3 cellular contexts compared by ENCODE assay signal in the genomic region with DNA sequence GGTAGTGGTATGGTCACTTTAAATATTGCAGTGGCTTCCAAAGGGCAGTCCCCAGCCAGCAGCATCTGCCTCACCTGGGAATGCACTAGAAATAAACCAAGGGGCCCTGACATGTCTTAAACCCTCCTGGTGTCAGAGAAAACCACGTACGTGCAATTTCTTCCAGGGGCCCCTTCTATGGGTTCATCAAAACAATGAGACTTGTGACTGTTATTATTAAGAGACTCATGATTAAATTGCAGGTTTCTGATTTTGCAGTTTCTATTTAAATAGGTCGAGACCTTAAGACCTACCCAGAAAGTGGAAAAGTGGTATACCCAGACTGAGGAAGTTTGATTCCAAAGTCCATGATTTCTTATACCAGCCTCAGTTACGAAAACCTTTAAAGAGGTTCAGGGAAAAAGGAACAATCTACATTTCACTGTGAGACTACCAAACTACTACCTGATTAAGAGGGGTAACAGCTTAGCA.
TF ChIP-seq lines count a peak whose summit lies in the region.

No MANE protein-coding gene starts in this region.

TF ChIP-seq in A549, 52 proteins besides CTCF, POLR2A, EP300 and RAD21:
- TF ChIP-seq, protein P1, sequence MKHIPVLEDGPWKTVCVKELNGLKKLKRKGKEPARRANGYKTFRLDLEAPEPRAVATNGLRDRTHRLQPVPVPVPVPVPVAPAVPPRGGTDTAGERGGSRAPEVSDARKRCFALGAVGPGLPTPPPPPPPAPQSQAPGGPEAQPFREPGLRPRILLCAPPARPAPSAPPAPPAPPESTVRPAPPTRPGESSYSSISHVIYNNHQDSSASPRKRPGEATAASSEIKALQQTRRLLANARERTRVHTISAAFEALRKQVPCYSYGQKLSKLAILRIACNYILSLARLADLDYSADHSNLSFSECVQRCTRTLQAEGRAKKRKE (CRISPR knock-in tag; IDR thresholded peaks at IDR 0.05; ENCODE audit: low read depth), result peak; percentile 5; the same call in 1 of the 2 replicates
- TF ChIP-seq GATA3 (IDR thresholded peaks at IDR 0.05; ENCODE audit: borderline replicate concordance) (no peak), FOSB (CRISPR knock-in tag; IDR thresholded peaks at IDR 0.05) (peak; percentile 94), HOXB5 (CRISPR knock-in tag; IDR thresholded peaks at IDR 0.05) (peak; percentile 11; the same call in 1 of the 2 replicates), JUN (IDR thresholded peaks at IDR 0.05) (peak in 1 of 2 experiments; percentile 16; a peak in 1 of 5 replicates), HOXB13 (CRISPR knock-in tag; IDR thresholded peaks at IDR 0.05; ENCODE audit: low read depth) (no peak), EHF (CRISPR knock-in tag; IDR thresholded peaks at IDR 0.05) (peak; percentile 49; the same call in 1 of the 2 replicates)
- TF ChIP-seq, protein P2, sequence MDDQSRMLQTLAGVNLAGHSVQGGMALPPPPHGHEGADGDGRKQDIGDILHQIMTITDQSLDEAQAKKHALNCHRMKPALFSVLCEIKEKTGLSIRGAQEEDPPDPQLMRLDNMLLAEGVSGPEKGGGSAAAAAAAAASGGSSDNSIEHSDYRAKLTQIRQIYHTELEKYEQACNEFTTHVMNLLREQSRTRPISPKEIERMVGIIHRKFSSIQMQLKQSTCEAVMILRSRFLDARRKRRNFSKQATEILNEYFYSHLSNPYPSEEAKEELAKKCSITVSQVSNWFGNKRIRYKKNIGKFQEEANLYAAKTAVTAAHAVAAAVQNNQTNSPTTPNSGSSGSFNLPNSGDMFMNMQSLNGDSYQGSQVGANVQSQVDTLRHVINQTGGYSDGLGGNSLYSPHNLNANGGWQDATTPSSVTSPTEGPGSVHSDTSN (IDR thresholded peaks at IDR 0.05), result 0 out of 2 replicates have a peak, but pooled peaks have one; percentile 27

TF ChIP-seq in HCT116, 20 proteins besides CTCF, POLR2A, EP300 and RAD21:
- TF ChIP-seq, protein P3, sequence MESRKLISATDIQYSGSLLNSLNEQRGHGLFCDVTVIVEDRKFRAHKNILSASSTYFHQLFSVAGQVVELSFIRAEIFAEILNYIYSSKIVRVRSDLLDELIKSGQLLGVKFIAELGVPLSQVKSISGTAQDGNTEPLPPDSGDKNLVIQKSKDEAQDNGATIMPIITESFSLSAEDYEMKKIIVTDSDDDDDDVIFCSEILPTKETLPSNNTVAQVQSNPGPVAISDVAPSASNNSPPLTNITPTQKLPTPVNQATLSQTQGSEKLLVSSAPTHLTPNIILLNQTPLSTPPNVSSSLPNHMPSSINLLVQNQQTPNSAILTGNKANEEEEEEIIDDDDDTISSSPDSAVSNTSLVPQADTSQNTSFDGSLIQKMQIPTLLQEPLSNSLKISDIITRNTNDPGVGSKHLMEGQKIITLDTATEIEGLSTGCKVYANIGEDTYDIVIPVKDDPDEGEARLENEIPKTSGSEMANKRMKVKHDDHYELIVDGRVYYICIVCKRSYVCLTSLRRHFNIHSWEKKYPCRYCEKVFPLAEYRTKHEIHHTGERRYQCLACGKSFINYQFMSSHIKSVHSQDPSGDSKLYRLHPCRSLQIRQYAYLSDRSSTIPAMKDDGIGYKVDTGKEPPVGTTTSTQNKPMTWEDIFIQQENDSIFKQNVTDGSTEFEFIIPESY (IDR thresholded peaks at IDR 0.05; ENCODE audit: extremely low read depth, insufficient replicate concordance, low read length), result no peak
- TF ChIP-seq SIN3A (IDR thresholded peaks at IDR 0.05; ENCODE audit: low read depth), result 0 out of 2 replicates have a peak, but pooled peaks have one; percentile 32
- TF ChIP-seq ZFX (IDR thresholded peaks at IDR 0.05), result no peak
- no peak for TF ChIP-seq TCF7L2 (IDR thresholded peaks at IDR 0.05; ENCODE audit: borderline replicate concordance, extremely low read depth, insufficient read depth, insufficient read length)
- TF ChIP-seq EGR1 (IDR thresholded peaks at IDR 0.05; ENCODE audit: low read depth), result no peak
- no peak for TF ChIP-seq EZH2phosphoT487 (IDR thresholded peaks at IDR 0.05; ENCODE audit: borderline replicate concordance)
- TF ChIP-seq YY1 (IDR thresholded peaks at IDR 0.05; ENCODE audit: extremely low read depth, insufficient replicate concordance, low read depth, low read length), result no peak
- no peak for TF ChIP-seq POLR2AphosphoS5 (IDR thresholded peaks at IDR 0.05; ENCODE audit: low read depth, low read length)
- no peak for TF ChIP-seq CEBPB (IDR thresholded peaks at IDR 0.05; ENCODE audit: low read depth)
- TF ChIP-seq, protein P4, sequence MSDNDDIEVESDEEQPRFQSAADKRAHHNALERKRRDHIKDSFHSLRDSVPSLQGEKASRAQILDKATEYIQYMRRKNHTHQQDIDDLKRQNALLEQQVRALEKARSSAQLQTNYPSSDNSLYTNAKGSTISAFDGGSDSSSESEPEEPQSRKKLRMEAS (IDR thresholded peaks at IDR 0.05), result no peak
- TF ChIP-seq, protein P5, sequence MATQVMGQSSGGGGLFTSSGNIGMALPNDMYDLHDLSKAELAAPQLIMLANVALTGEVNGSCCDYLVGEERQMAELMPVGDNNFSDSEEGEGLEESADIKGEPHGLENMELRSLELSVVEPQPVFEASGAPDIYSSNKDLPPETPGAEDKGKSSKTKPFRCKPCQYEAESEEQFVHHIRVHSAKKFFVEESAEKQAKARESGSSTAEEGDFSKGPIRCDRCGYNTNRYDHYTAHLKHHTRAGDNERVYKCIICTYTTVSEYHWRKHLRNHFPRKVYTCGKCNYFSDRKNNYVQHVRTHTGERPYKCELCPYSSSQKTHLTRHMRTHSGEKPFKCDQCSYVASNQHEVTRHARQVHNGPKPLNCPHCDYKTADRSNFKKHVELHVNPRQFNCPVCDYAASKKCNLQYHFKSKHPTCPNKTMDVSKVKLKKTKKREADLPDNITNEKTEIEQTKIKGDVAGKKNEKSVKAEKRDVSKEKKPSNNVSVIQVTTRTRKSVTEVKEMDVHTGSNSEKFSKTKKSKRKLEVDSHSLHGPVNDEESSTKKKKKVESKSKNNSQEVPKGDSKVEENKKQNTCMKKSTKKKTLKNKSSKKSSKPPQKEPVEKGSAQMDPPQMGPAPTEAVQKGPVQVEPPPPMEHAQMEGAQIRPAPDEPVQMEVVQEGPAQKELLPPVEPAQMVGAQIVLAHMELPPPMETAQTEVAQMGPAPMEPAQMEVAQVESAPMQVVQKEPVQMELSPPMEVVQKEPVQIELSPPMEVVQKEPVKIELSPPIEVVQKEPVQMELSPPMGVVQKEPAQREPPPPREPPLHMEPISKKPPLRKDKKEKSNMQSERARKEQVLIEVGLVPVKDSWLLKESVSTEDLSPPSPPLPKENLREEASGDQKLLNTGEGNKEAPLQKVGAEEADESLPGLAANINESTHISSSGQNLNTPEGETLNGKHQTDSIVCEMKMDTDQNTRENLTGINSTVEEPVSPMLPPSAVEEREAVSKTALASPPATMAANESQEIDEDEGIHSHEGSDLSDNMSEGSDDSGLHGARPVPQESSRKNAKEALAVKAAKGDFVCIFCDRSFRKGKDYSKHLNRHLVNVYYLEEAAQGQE (IDR thresholded peaks at IDR 0.05; ENCODE audit: low read depth), result no peak
- TF ChIP-seq SP1 (IDR thresholded peaks at IDR 0.05; ENCODE audit: low read depth), result peak; percentile 4; the same call in 1 of the 2 replicates
- no peak for TF ChIP-seq ZNF274 (IDR thresholded peaks at IDR 0.05; ENCODE audit: low read depth, low read length)
TF ChIP-seq in HCT116: peak in this region for 2.

TF ChIP-seq in liver, 16 proteins besides CTCF, POLR2A, EP300 and RAD21:
- TF ChIP-seq HNF4A (conservative IDR thresholded peaks at IDR 0.05) (peak in 1 of 2 donors; percentile 22), HNF4G (IDR thresholded peaks at IDR 0.05) (no peak)
